Comparison of ENCODE assay signal across 13 cellular contexts in the genomic region with DNA sequence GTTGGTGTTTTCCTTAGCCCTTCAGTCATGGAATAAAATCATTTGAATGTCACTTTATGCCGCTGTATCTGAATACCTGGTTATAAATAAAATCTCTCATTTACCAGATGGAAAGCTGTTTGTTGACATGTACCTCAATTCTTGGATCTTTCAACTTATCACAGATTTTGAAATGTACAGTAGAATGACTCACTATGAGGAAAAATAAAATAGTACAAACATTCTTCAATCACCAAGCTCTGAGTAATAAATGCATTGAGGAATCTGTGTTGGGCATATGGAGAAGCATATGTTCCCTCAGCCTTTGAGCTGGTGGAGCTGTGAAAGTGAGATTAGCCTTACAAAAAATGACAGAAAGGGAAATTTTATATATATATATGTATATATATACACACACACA.
"Had no signal": no experiment of that assay in that cellular context is flagged by ENCODE, and none has a peak within 500 bp of the region (broad histone marks: within the 10 kb centered on the region; RNA-seq: fewer than 3 reads in every experiment).

No MANE protein-coding gene starts in this region.

- H3K4me3 ChIP-seq: lung, sigmoid colon, spleen, thoracic aorta had no signal

- DNase-seq: activated CD4-positive, alpha-beta T cell treated with anti-CD3 and anti-CD28 coated beads, Interleukin-2, amount 10 ng/mL, durations not matched to agents 7 days and 5 days; activated CD8-positive, alpha-beta T cell treated with anti-CD3 and anti-CD28 coated beads, Interleukin-2, amount 10 ng/mL, durations not matched to agents 7 days and 5 days; activated naive CD4-positive, alpha-beta T cell treated with Interleukin-2 at 50 U/mL for 16 hours; activated naive CD8-positive, alpha-beta T cell treated with anti-CD3 and anti-CD28 coated beads, Interleukin-2, amount 10 ng/mL, durations not matched to agents 7 days and 5 days; activated T-cell treated with anti-CD3 and anti-CD28 coated beads, Interleukin-2, amount 50 U/mL, for 24 hours; brain microvascular endothelial cell; cortex of kidney; sigmoid colon; spleen; stimulated activated CD4-positive, alpha-beta T cell treated with anti-CD3 and anti-CD28 coated beads, Interleukin-4, amount 100 ng/mL, for 4 hours; T-cell had no signal
